In the genomic region with DNA sequence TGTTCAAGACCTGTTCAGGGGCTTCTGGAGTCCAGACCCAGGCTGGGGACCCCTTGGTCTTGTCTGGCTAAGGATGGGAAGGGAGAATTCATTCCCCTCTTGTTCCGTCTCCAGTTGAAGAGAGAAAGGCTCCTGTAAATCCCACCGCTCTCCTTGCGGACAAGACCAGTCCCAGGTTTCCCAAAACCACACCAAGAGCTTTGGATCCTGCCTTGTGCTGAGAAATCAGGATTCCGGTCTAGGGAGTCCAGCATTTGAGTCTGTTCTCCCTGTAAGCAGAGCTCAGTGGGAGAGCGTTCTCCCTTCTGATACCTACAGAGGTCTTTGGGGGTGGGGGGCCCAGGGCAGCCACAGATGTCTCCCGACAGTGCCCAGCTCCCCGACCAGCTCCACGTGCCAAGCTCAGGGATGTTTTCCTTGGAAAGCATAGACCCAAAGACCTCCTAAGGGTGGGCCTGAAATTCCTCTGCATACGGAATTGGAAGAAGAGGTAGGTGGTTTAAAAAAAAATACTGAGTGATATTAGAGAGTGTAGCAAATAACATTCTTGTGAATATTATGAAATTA, we compare ENCODE assay signal across 24 cellular contexts. TPM values are rescaled to one million over a fixed set of nuclear protein-coding genes. Genes with fewer than 3 reads are reported as not detected.
DNase-seq lines count a peak whose midpoint lies in the region; ATAC-seq and TF ChIP-seq lines count a peak whose summit lies in the region.
"Had no signal": no experiment of that assay in that cellular context is flagged by ENCODE, and none has a peak within 500 bp of the region (broad histone marks: within the 10 kb centered on the region; RNA-seq: fewer than 3 reads in every experiment).

No MANE protein-coding gene starts in this region.

- H3K9me3 Mint-ChIP-seq in IgD-negative memory B cell (peaks cover 0 to 5% (median 1%) of the 10 kb centered on the region in 3 donors), WTC11 (no peaks in the 10 kb centered on the region)
- H3K9me3 Mint-ChIP-seq: activated naive CD4-positive, alpha-beta T cell treated with anti-CD3 and anti-CD28 coated beads, Interleukin-2, amount 50 U/mL, for 72 hours; central memory CD8-positive, alpha-beta T cell; stimulated activated naive B cell treated with anti-CD40 and anti-IgM and Interleukin-4, amounts not matched to agents 10 μg/mL and 1 μg/mL and 100 μg/mL, for 72 hours; T-helper 2 cell treated with Interferon-gamma antibody and Interleukin-4, amounts not matched to agents 5 μg/mL and 100 μg/mL, for 36 hours had no signal

- no peak for TF ChIP-seq CTCF in WTC11 (IDR thresholded peaks at IDR 0.05)

- ATAC-seq in WTC11 = no peak
- ATAC-seq: activated naive CD4-positive, alpha-beta T cell treated with anti-CD3 and anti-CD28 coated beads, Interleukin-2, amount 50 U/mL, for 72 hours; stimulated activated naive B cell treated with anti-CD40 and anti-IgM and Interleukin-4, amounts not matched to agents 10 μg/mL and 1 μg/mL and 100 μg/mL, for 72 hours had no signal

- no peak for DNase-seq in WTC11 (ENCODE audit: low spot score)
- peak; percentile 9 for DNase-seq in myocyte (ENCODE audit: low read depth)
- DNase-seq in HPDE6-E6E7 (ENCODE audit: extremely low spot score) = no peak
- DNase-seq in NCI-H748 treated with DMSO at 0.1 percent for 48 hours (lab: John Stamatoyannopoulos, UW) = no peak
- no peak for DNase-seq in NCI-H524 treated with DMSO at 0.1 percent for 48 hours (lab: John Stamatoyannopoulos, UW)
- DNase-seq in NCI-H446 treated with DMSO at 0.1 percent for 48 hours (lab: John Stamatoyannopoulos, UW) = no peak
- DNase-seq: activated CD4-positive, alpha-beta T cell treated with anti-CD3 and anti-CD28 coated beads, Interleukin-2, amount 50 U/mL, for 1 hour; CD4-positive, alpha-beta memory T cell; dermis blood vessel endothelial cell; DMS153; NCI-H1436; NK-92 treated with Interleukin-12 subunit alpha and Interleukin-12 subunit beta, amount 100 ng/mL, for 24 hours; stimulated activated CD4-positive, alpha-beta T cell treated with anti-CD3 and anti-CD28 coated beads, Interleukin-4, amount 100 ng/mL, for 1 hour; stimulated activated naive B cell treated with anti-CD40 and anti-IgM and Interleukin-4, amounts not matched to agents 10 μg/mL and 1 μg/mL and 100 μg/mL, for 72 hours; WERI-Rb-1 had no signal

- H3K4me1 Mint-ChIP-seq in IgD-negative memory B cell = peaks cover 5 to 19% (median 9%) of the 10 kb centered on the region in 3 donors
- peaks cover 24% of the 10 kb centered on the region for H3K4me1 Mint-ChIP-seq in WTC11

- H3K27me3 Mint-ChIP-seq in IgD-negative memory B cell (peaks cover 65% of the 10 kb centered on the region), WTC11 (ENCODE audit: low read depth) (peaks cover 99% of the 10 kb centered on the region)

- H3K27ac Mint-ChIP-seq in IgD-negative memory B cell (peak overlapping the region in 2 of 3 donors; percentile 13 to 54), WTC11 (no peak overlapping the region)
- H3K27ac Mint-ChIP-seq: activated naive CD4-positive, alpha-beta T cell treated with anti-CD3 and anti-CD28 coated beads, Interleukin-2, amount 50 U/mL, for 72 hours had no signal

- CTCF ChIA-PET in WTC11 (lab: Charles Lee) = interaction anchor here (1.3 to 2.7 kb wide), 4 partner anchors 11 to 197 kb away, joined by 5 to 10 read pairs (median 6); no protein-coding TSS in a partner anchor

- H3K36me3 Mint-ChIP-seq in IgD-negative memory B cell = no peaks in the 10 kb centered on the region
- no peaks in the 10 kb centered on the region for H3K36me3 Mint-ChIP-seq in WTC11
- H3K36me3 Mint-ChIP-seq: activated naive CD4-positive, alpha-beta T cell treated with anti-CD3 and anti-CD28 coated beads, Interleukin-2, amount 50 U/mL, for 72 hours; CD4-positive, alpha-beta memory T cell had no signal

- POLR2A ChIA-PET in WTC11 (lab: Charles Lee) = no interaction called here

- H3K4me3 Mint-ChIP-seq in IgD-negative memory B cell (no peak overlapping the region), WTC11 (peak overlapping the region; percentile 3)
- H3K4me3 Mint-ChIP-seq: T-helper 2 cell treated with Interferon-gamma antibody and Interleukin-4, amounts not matched to agents 5 μg/mL and 100 μg/mL, for 36 hours had no signal

TF ChIP-seq in WTC11, 78 proteins besides CTCF, POLR2A, EP300 and RAD21:
- no peak for TF ChIP-seq ZNF232 (CRISPR knock-in tag; IDR thresholded peaks at IDR 0.05)
- TF ChIP-seq, protein P1, sequence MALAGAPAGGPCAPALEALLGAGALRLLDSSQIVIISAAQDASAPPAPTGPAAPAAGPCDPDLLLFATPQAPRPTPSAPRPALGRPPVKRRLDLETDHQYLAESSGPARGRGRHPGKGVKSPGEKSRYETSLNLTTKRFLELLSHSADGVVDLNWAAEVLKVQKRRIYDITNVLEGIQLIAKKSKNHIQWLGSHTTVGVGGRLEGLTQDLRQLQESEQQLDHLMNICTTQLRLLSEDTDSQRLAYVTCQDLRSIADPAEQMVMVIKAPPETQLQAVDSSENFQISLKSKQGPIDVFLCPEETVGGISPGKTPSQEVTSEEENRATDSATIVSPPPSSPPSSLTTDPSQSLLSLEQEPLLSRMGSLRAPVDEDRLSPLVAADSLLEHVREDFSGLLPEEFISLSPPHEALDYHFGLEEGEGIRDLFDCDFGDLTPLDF (CRISPR knock-in tag; IDR thresholded peaks at IDR 0.05) = no peak
- TF ChIP-seq SP1 (CRISPR knock-in tag; conservative IDR thresholded peaks at IDR 0.05) = no peak
- TF ChIP-seq GABPB1 (CRISPR knock-in tag; IDR thresholded peaks at IDR 0.05) = no peak
- TF ChIP-seq TCF7 (CRISPR knock-in tag; IDR thresholded peaks at IDR 0.05; ENCODE audit: low read depth) = no peak
- TF ChIP-seq SMAD4 (CRISPR knock-in tag; IDR thresholded peaks at IDR 0.05) = no peak
- TF ChIP-seq, protein P2, sequence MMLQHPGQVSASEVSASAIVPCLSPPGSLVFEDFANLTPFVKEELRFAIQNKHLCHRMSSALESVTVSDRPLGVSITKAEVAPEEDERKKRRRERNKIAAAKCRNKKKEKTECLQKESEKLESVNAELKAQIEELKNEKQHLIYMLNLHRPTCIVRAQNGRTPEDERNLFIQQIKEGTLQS (CRISPR knock-in tag; conservative IDR thresholded peaks at IDR 0.05) = no peak
- no peak for TF ChIP-seq ZNF138 (CRISPR knock-in tag; conservative IDR thresholded peaks at IDR 0.05)
- TF ChIP-seq ZNF263 (CRISPR knock-in tag; IDR thresholded peaks at IDR 0.05; ENCODE audit: low read depth) = no peak
- no peak for TF ChIP-seq ZNF671 (CRISPR knock-in tag; IDR thresholded peaks at IDR 0.05)
- TF ChIP-seq JUN (CRISPR knock-in tag; IDR thresholded peaks at IDR 0.05) = no peak
- no peak for TF ChIP-seq ZNF121 (CRISPR knock-in tag; IDR thresholded peaks at IDR 0.05)
- TF ChIP-seq, protein P3, sequence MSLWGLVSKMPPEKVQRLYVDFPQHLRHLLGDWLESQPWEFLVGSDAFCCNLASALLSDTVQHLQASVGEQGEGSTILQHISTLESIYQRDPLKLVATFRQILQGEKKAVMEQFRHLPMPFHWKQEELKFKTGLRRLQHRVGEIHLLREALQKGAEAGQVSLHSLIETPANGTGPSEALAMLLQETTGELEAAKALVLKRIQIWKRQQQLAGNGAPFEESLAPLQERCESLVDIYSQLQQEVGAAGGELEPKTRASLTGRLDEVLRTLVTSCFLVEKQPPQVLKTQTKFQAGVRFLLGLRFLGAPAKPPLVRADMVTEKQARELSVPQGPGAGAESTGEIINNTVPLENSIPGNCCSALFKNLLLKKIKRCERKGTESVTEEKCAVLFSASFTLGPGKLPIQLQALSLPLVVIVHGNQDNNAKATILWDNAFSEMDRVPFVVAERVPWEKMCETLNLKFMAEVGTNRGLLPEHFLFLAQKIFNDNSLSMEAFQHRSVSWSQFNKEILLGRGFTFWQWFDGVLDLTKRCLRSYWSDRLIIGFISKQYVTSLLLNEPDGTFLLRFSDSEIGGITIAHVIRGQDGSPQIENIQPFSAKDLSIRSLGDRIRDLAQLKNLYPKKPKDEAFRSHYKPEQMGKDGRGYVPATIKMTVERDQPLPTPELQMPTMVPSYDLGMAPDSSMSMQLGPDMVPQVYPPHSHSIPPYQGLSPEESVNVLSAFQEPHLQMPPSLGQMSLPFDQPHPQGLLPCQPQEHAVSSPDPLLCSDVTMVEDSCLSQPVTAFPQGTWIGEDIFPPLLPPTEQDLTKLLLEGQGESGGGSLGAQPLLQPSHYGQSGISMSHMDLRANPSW (CRISPR knock-in tag; conservative IDR thresholded peaks at IDR 0.05; ENCODE audit: low read depth) = no peak
- TF ChIP-seq GTF2I (CRISPR knock-in tag; conservative IDR thresholded peaks at IDR 0.05) = no peak

RNA-seq across cellular contexts. Expression of a gene that starts 1.9 kb away (rescaled TPM):
- polyA plus RNA-seq in IgD-negative memory B cell = not detected
- total RNA-seq in WTC11 (2021) (0.09 TPM in 1 of 3 replicates, not detected in the others), myocyte (3.6 and 4.6 TPM in 2 replicates)
- polyA plus RNA-seq in myocyte (2012) = 8.2 TPM
- total RNA-seq: activated naive CD4-positive, alpha-beta T cell treated with anti-CD3 and anti-CD28 coated beads, Interleukin-2, amount 50 U/mL, for 72 hours; astrocyte; CD4-positive, alpha-beta memory T cell; dermis blood vessel endothelial cell; endothelial cell of umbilical vein; lung; temporal lobe had no signal
- polyA plus RNA-seq: CD4-positive, alpha-beta memory T cell; endothelial cell of umbilical vein; lung had no signal

RNA-seq across cellular contexts. Expression of a gene that starts 14.2 kb away (rescaled TPM):
- polyA plus RNA-seq in IgD-negative memory B cell = not detected
- total RNA-seq in WTC11 (2021) (not detected in 3 replicates), myocyte (0.31 and 0.62 TPM in 2 replicates)
- 0.09 TPM for polyA plus RNA-seq in myocyte (2012)
- total RNA-seq: activated naive CD4-positive, alpha-beta T cell treated with anti-CD3 and anti-CD28 coated beads, Interleukin-2, amount 50 U/mL, for 72 hours; astrocyte; CD4-positive, alpha-beta memory T cell; dermis blood vessel endothelial cell; endothelial cell of umbilical vein; lung; NCI-H460; temporal lobe had no signal
- polyA plus RNA-seq: CD4-positive, alpha-beta memory T cell; endothelial cell of umbilical vein; lung had no signal

RNA-seq across cellular contexts. Expression of a gene that starts 32.4 kb away (rescaled TPM):
- not detected for polyA plus RNA-seq in IgD-negative memory B cell
- total RNA-seq in WTC11 (2021) = not detected in 3 replicates
- total RNA-seq in myocyte = 2.2 TPM in 2 replicates
- polyA plus RNA-seq in myocyte (2012) = 2.3 TPM
- total RNA-seq: activated naive CD4-positive, alpha-beta T cell treated with anti-CD3 and anti-CD28 coated beads, Interleukin-2, amount 50 U/mL, for 72 hours; astrocyte; CD4-positive, alpha-beta memory T cell; dermis blood vessel endothelial cell; endothelial cell of umbilical vein; lung; temporal lobe had no signal
- polyA plus RNA-seq: CD4-positive, alpha-beta memory T cell; endothelial cell of umbilical vein; lung had no signal

RNA-seq across cellular contexts. Expression of a gene that starts 34.2 kb away (rescaled TPM):
- polyA plus RNA-seq in IgD-negative memory B cell = not detected
- not detected in 3 replicates for total RNA-seq in WTC11 (2021)
- 1.4 and 1.7 TPM in 2 replicates for total RNA-seq in myocyte
- polyA plus RNA-seq in myocyte (2012) = 3.1 TPM
- total RNA-seq: activated naive CD4-positive, alpha-beta T cell treated with anti-CD3 and anti-CD28 coated beads, Interleukin-2, amount 50 U/mL, for 72 hours; astrocyte; CD4-positive, alpha-beta memory T cell; dermis blood vessel endothelial cell; endothelial cell of umbilical vein; temporal lobe had no signal
- polyA plus RNA-seq: CD4-positive, alpha-beta memory T cell; endothelial cell of umbilical vein; lung had no signal

RNA-seq across cellular contexts. Expression of a gene that starts 44.4 kb away (rescaled TPM):
- not detected for polyA plus RNA-seq in IgD-negative memory B cell
- total RNA-seq in WTC11 (2021) (0.09 TPM in 1 of 3 replicates, not detected in the others), myocyte (3.7 and 4.0 TPM in 2 replicates)
- polyA plus RNA-seq in myocyte (2012) = 16.6 TPM
- total RNA-seq: activated naive CD4-positive, alpha-beta T cell treated with anti-CD3 and anti-CD28 coated beads, Interleukin-2, amount 50 U/mL, for 72 hours; astrocyte; CD4-positive, alpha-beta memory T cell; endothelial cell of umbilical vein; temporal lobe had no signal
- polyA plus RNA-seq: CD4-positive, alpha-beta memory T cell; lung had no signal
